Comparison of ENCODE assay signal across 8 cellular contexts in genomic region chr5:144169904-144170275, GRCh38. TPM values are rescaled to one million over a fixed set of nuclear protein-coding genes. Genes with fewer than 3 reads are reported as not detected.
A peak's percentile ranks its signal among the peaks of the same experiment; 100 is the strongest.
DNase-seq lines count a peak whose midpoint lies in the region; ATAC-seq, FAIRE-seq and TF ChIP-seq lines count a peak whose summit lies in the region.

No MANE protein-coding gene starts in this region.

- H3K4me3 ChIP-seq in kidney (ENCODE audit: low read length in 2 of 2) (peak overlapping the region; percentile 98), tibial artery (peak overlapping the region; percentile 80 to 95)

- peak overlapping the region; percentile 90 to 96 for H3K9ac ChIP-seq in kidney (ENCODE audit: low read length in 2 of 2)

- H3K9me3 Mint-ChIP-seq in activated T-cell treated with anti-CD3 and anti-CD28 coated beads, Interleukin-2, amount 50 U/mL, for 24 hours, result peaks cover 2% of the 10 kb centered on the region
- no peaks in the 10 kb centered on the region for H3K9me3 Mint-ChIP-seq in activated CD8-positive, alpha-beta T cell treated with anti-CD3 and anti-CD28 coated beads, Interleukin-2, amount 10 ng/mL, durations not matched to agents 7 days and 5 days (ENCODE audit: insufficient read depth)

- CTCF ChIA-PET in activated CD8-positive, alpha-beta T cell treated with anti-CD3 and anti-CD28 coated beads, Interleukin-2, amount 10 ng/mL, durations not matched to agents 7 days and 5 days (lab: Charles Lee), result interaction anchor here (0.9 to 10.2 kb wide), 7 partner anchors 10 to 767 kb away, joined by 3 to 129 read pairs (median 4); partner anchors contain the start of gene NR3C1

- peaks cover 0 to 12% of the 10 kb centered on the region in 2 donors for H3K4me1 ChIP-seq in kidney (ENCODE audit: control insufficient read depth in 1 of 2, insufficient read depth in 1 of 2, low read depth in 1 of 2, low read length in 2 of 2)
- H3K4me1 ChIP-seq in tibial artery, result peaks cover 0 to 30% (median 15%) of the 10 kb centered on the region in 4 donors

- POLR2A ChIA-PET in activated CD8-positive, alpha-beta T cell treated with anti-CD3 and anti-CD28 coated beads, Interleukin-2, amount 10 ng/mL, durations not matched to agents 7 days and 5 days (lab: Charles Lee), result interaction anchor here (1.2 to 3.3 kb wide), 6 partner anchors 11 to 25 kb away, joined by 3 to 30 read pairs (median 6); no protein-coding TSS in a partner anchor

- H3K27me3 ChIP-seq in tibial artery, result peaks cover 0 to 1% of the 10 kb centered on the region in 2 donors

- intact Hi-C loops in kidney (cut with DNase I) (no loop called here), tibial artery (cut with DNase I; ENCODE audit: low total_unique reads) (no loop called here)

- peak overlapping the region; percentile 96 for H3K27ac Mint-ChIP-seq in activated T-cell treated with anti-CD3 and anti-CD28 coated beads, Interleukin-2, amount 50 U/mL, for 24 hours
- H3K27ac Mint-ChIP-seq in activated CD8-positive, alpha-beta T cell treated with anti-CD3 and anti-CD28 coated beads, Interleukin-2, amount 10 ng/mL, durations not matched to agents 7 days and 5 days, result peak overlapping the region; percentile 88

- H3K4me3 Mint-ChIP-seq in activated T-cell treated with anti-CD3 and anti-CD28 coated beads, Interleukin-2, amount 50 U/mL, for 24 hours, result peak overlapping the region; percentile 92
- peak overlapping the region; percentile 93 for H3K4me3 Mint-ChIP-seq in activated CD8-positive, alpha-beta T cell treated with anti-CD3 and anti-CD28 coated beads, Interleukin-2, amount 10 ng/mL, durations not matched to agents 7 days and 5 days

- no peak for DNase-seq in activated T-cell treated with anti-CD3 and anti-CD28 coated beads, Interleukin-2, amount 50 U/mL, for 24 hours
- no peak for DNase-seq in activated T-cell treated with anti-CD3 and anti-CD28 coated beads, Interleukin-2, amount 50 U/mL, for 1 hour
- DNase-seq in activated CD8-positive, alpha-beta T cell treated with anti-CD3 and anti-CD28 coated beads, Interleukin-2, amount 10 ng/mL, durations not matched to agents 7 days and 5 days, result no peak
- DNase-seq in kidney (no peak), tibial artery (no peak), DMS153 treated with DMSO at 0.1 percent for 48 hours (lab: John Stamatoyannopoulos, UW; ENCODE audit: unreplicated experiment) (no peak)
- DNase-seq in stimulated activated CD4-positive, alpha-beta T cell treated with anti-CD3 and anti-CD28 coated beads, Interleukin-1b, Interleukin-23, amount 100 ng/mL, for 48 hours, result no peak

- H3K4me1 Mint-ChIP-seq in activated T-cell treated with anti-CD3 and anti-CD28 coated beads, Interleukin-2, amount 50 U/mL, for 24 hours (ENCODE audit: low read depth), result peaks cover 43% of the 10 kb centered on the region
- H3K4me1 Mint-ChIP-seq in activated CD8-positive, alpha-beta T cell treated with anti-CD3 and anti-CD28 coated beads, Interleukin-2, amount 10 ng/mL, durations not matched to agents 7 days and 5 days (ENCODE audit: low read depth), result peaks cover 37% of the 10 kb centered on the region

- FAIRE-seq in kidney (lab: Jason Lieb, UNC), result no peak

- no peaks in the 10 kb centered on the region for H3K9me3 ChIP-seq in kidney (ENCODE audit: control insufficient read depth in 1 of 2, low read length in 2 of 2)
- H3K9me3 ChIP-seq in tibial artery, result no peaks in the 10 kb centered on the region

- H3K27me3 Mint-ChIP-seq in activated T-cell treated with anti-CD3 and anti-CD28 coated beads, Interleukin-2, amount 50 U/mL, for 24 hours, result no peaks in the 10 kb centered on the region
- peaks cover 8% of the 10 kb centered on the region for H3K27me3 Mint-ChIP-seq in activated CD8-positive, alpha-beta T cell treated with anti-CD3 and anti-CD28 coated beads, Interleukin-2, amount 10 ng/mL, durations not matched to agents 7 days and 5 days (ENCODE audit: low read depth)

- peaks cover 51% of the 10 kb centered on the region for H3K36me3 Mint-ChIP-seq in activated T-cell treated with anti-CD3 and anti-CD28 coated beads, Interleukin-2, amount 50 U/mL, for 24 hours (ENCODE audit: low read depth)
- peaks cover 33% of the 10 kb centered on the region for H3K36me3 Mint-ChIP-seq in activated CD8-positive, alpha-beta T cell treated with anti-CD3 and anti-CD28 coated beads, Interleukin-2, amount 10 ng/mL, durations not matched to agents 7 days and 5 days (ENCODE audit: low read depth)

- peak overlapping the region; percentile 51 to 57 for H3K27ac ChIP-seq in kidney (ENCODE audit: low read depth in 2 of 2, low read length in 2 of 2)
- peak overlapping the region; percentile 85 to 89 for H3K27ac ChIP-seq in tibial artery

- TF ChIP-seq CTCF in kidney (IDR thresholded peaks at IDR 0.05; ENCODE audit: borderline replicate concordance, extremely low read depth, insufficient read depth) (no peak), tibial artery (IDR thresholded peaks at IDR 0.05) (no peak)

- H3K36me3 ChIP-seq in kidney (ENCODE audit: control insufficient read depth in 1 of 2, insufficient read depth in 2 of 2, low read length in 2 of 2) (peaks cover 5 to 8% of the 10 kb centered on the region in 2 donors), tibial artery (peaks cover 2 to 19% (median 7%) of the 10 kb centered on the region in 3 donors)

- no peak for ATAC-seq in activated CD8-positive, alpha-beta T cell treated with anti-CD3 and anti-CD28 coated beads, Interleukin-2, amount 10 ng/mL, durations not matched to agents 7 days and 5 days
- ATAC-seq in GM18909 (IDR thresholded peaks at IDR 0.05; ENCODE audit: poor library complexity, unreplicated experiment), result no peak

RNA-seq across cellular contexts. Expression of gene YIPF5, which starts 0.6 kb away (rescaled TPM):
- 10 to 100 TPM; 35.2 to 38.1 TPM for total RNA-seq in activated CD8-positive, alpha-beta T cell treated with anti-CD3 and anti-CD28 coated beads, Interleukin-2, amount 10 ng/mL, durations not matched to agents 7 days and 5 days
- total RNA-seq in kidney, result 48.0 TPM
- 18.5 TPM for polyA plus RNA-seq in kidney (ENCODE audit: insufficient read depth, low read depth, low replicate concordance)

RNA-seq across cellular contexts. Expression of gene KCTD16, which starts 0.8 kb away (rescaled TPM):
- total RNA-seq in activated CD8-positive, alpha-beta T cell treated with anti-CD3 and anti-CD28 coated beads, Interleukin-2, amount 10 ng/mL, durations not matched to agents 7 days and 5 days, result under 1 TPM in 1 of 2 experiments, not detected in 1; 0.08 TPM
- total RNA-seq in kidney, result 2.5 TPM
- polyA plus RNA-seq in kidney (ENCODE audit: insufficient read depth, low read depth, low replicate concordance), result 0.24 TPM
